In genomic region chrX:107826286-107827136, GRCh38 we compare ENCODE assay signal across 7 cellular contexts. TPM values are rescaled to one million over a fixed set of nuclear protein-coding genes. Genes with fewer than 3 reads are reported as not detected.
A peak's percentile ranks its signal among the peaks of the same experiment; 100 is the strongest.
DNase-seq lines count a peak whose midpoint lies in the region; ATAC-seq, FAIRE-seq and TF ChIP-seq lines count a peak whose summit lies in the region.

No MANE protein-coding gene starts in this region.

- ATAC-seq in GM18867 (IDR thresholded peaks at IDR 0.05; ENCODE audit: unreplicated experiment) (peak; percentile 60), HG03039 (IDR thresholded peaks at IDR 0.05; ENCODE audit: unreplicated experiment) (peak; percentile 61), heart right ventricle (peak; percentile 34 to 80 (median 60)), GM19467 (IDR thresholded peaks at IDR 0.05; ENCODE audit: unreplicated experiment) (no peak)
- ATAC-seq in activated naive CD8-positive, alpha-beta T cell treated with anti-CD3 and anti-CD28 coated beads, Interleukin-2, amount 10 ng/mL, durations not matched to agents 7 days and 5 days (ENCODE audit: low read depth) = peak; percentile 69

- H3K27ac ChIP-seq in heart right ventricle = peak overlapping the region; percentile 82 to 92 (median 87)

- peak overlapping the region; percentile 83 for H3K27ac Mint-ChIP-seq in activated naive CD8-positive, alpha-beta T cell treated with anti-CD3 and anti-CD28 coated beads, Interleukin-2, amount 10 ng/mL, durations not matched to agents 7 days and 5 days

- peak overlapping the region; percentile 63 for H3K4me3 Mint-ChIP-seq in activated naive CD8-positive, alpha-beta T cell treated with anti-CD3 and anti-CD28 coated beads, Interleukin-2, amount 10 ng/mL, durations not matched to agents 7 days and 5 days

- no peak for FAIRE-seq in RCC 7860 (lab: Jason Lieb, UNC)

- H3K9me3 Mint-ChIP-seq in activated naive CD8-positive, alpha-beta T cell treated with anti-CD3 and anti-CD28 coated beads, Interleukin-2, amount 10 ng/mL, durations not matched to agents 7 days and 5 days = no peaks in the 10 kb centered on the region

- no peaks in the 10 kb centered on the region for H3K27me3 Mint-ChIP-seq in activated naive CD8-positive, alpha-beta T cell treated with anti-CD3 and anti-CD28 coated beads, Interleukin-2, amount 10 ng/mL, durations not matched to agents 7 days and 5 days

- POLR2A ChIA-PET in activated naive CD8-positive, alpha-beta T cell treated with anti-CD3 and anti-CD28 coated beads, Interleukin-2, amount 10 ng/mL, durations not matched to agents 7 days and 5 days (lab: Charles Lee) = interaction anchor here (0.8 to 1.0 kb wide), 2 partner anchors 85 to 198 kb away, joined by 3 to 4 read pairs; partner anchors contain the start of gene PRPS1

- H3K4me3 ChIP-seq in heart right ventricle = peak overlapping the region; percentile 14 to 70 (median 58)

- intact Hi-C loops in heart right ventricle (cut with DNase I) (no loop called here), posterior cingulate gyrus (cut with DNase I) (no loop called here)

- DNase-seq in RCC 7860 (ENCODE audit: low spot score) = peak; percentile 17
- DNase-seq in activated naive CD8-positive, alpha-beta T cell treated with anti-CD3 and anti-CD28 coated beads, Interleukin-2, amount 10 ng/mL, durations not matched to agents 7 days and 5 days = peak; percentile 59
- peak; percentile 5 to 30 for DNase-seq in heart right ventricle
- DNase-seq in posterior cingulate gyrus = peak in 8 of 10 donors; percentile 10 to 81 (median 28)

- H3K36me3 ChIP-seq in heart right ventricle = no peaks in the 10 kb centered on the region

- WGBS in heart right ventricle, 2 donors = 2 to 6% methylated on average over 16 to 91 of the region's 92 CpGs

- no peaks in the 10 kb centered on the region for H3K9me3 ChIP-seq in heart right ventricle

- peaks cover 0 to 78% (median 0%) of the 10 kb centered on the region in 7 donors for H3K27me3 ChIP-seq in heart right ventricle

- H3K36me3 Mint-ChIP-seq in activated naive CD8-positive, alpha-beta T cell treated with anti-CD3 and anti-CD28 coated beads, Interleukin-2, amount 10 ng/mL, durations not matched to agents 7 days and 5 days = no peaks in the 10 kb centered on the region

- peaks cover 0 to 12% (median 0%) of the 10 kb centered on the region in 9 donors for H3K4me1 ChIP-seq in heart right ventricle

- no peak for TF ChIP-seq CTCF in heart right ventricle (IDR thresholded peaks at IDR 0.05)

- peaks cover 10% of the 10 kb centered on the region for H3K4me1 Mint-ChIP-seq in activated naive CD8-positive, alpha-beta T cell treated with anti-CD3 and anti-CD28 coated beads, Interleukin-2, amount 10 ng/mL, durations not matched to agents 7 days and 5 days

RNA-seq across cellular contexts. Expression of gene MID2, which starts 0.8 kb away (rescaled TPM):
- 10 to 100 TPM; 10.2 to 11.7 TPM for total RNA-seq in activated naive CD8-positive, alpha-beta T cell treated with anti-CD3 and anti-CD28 coated beads, Interleukin-2, amount 10 ng/mL, durations not matched to agents 7 days and 5 days
- total RNA-seq in heart right ventricle = 10 to 100 TPM in 1 of 10 donors, 1 to 10 TPM in 9; 2.5 to 10.7 (median 5.1) TPM
- 1 to 10 TPM in 1 of 2 donors, under 1 TPM in 1; 0.51 to 2.0 TPM for polyA plus RNA-seq in heart right ventricle

RNA-seq across cellular contexts. Expression of gene NCBP2L, which starts 49.0 kb away (rescaled TPM):
- not detected for total RNA-seq in activated naive CD8-positive, alpha-beta T cell treated with anti-CD3 and anti-CD28 coated beads, Interleukin-2, amount 10 ng/mL, durations not matched to agents 7 days and 5 days
- under 1 TPM in 1 of 10 donors, not detected in 9; 0.45 TPM for total RNA-seq in heart right ventricle
- under 1 TPM in 1 of 2 donors, not detected in 1; 0.01 TPM for polyA plus RNA-seq in heart right ventricle

RNA-seq across cellular contexts. Expression of gene TSC22D3, which starts 50.9 kb away (rescaled TPM):
- 100 to 1,000 TPM; 135 to 142 TPM for total RNA-seq in activated naive CD8-positive, alpha-beta T cell treated with anti-CD3 and anti-CD28 coated beads, Interleukin-2, amount 10 ng/mL, durations not matched to agents 7 days and 5 days
- 10 to 100 TPM; 26.3 to 88.2 (median 36.0) TPM for total RNA-seq in heart right ventricle
- polyA plus RNA-seq in heart right ventricle = 100 to 1,000 TPM in 1 of 2 donors, 10 to 100 TPM in 1; 70.7 to 153 TPM
